19 cellular contexts compared by ENCODE assay signal in the genomic region with DNA sequence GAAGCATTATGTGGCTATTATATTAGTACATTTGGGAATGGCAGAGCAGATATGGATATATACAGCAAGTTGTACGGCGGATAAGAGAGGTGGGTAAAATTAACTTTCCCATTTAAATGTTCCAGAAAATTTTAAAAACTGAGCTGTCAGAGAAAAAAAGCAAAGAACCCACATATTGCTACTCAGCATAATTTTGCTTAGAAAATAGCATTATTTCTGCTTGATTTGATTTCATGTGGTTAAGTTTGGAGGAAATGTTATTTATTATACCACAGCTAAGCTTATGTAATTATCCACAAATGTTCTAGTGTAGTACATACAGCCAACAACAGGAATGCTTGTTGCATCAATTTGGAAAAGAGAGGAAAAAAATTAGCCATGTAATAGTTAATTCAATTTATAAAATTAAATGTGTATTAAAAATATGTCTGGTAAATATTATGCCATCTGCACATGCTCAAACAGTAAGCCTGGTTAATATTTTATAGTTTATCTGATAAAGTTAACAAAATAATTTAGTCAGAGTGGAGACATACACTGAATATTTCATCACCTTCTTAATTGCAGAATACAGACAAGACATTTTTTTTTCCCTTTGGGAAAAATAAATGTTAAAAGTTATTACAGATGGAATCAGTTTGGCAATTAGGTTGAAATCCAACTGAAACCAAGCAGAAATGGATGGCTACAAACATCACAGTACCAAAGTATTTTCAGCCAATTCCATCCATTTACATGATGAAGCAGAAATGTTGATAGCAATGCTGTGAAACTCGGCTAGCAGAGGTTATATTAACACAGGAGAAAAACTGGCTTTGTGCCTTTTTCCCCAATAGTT.
"Had no signal": no experiment of that assay in that cellular context is flagged by ENCODE, and none has a peak within 500 bp of the region (broad histone marks: within the 10 kb centered on the region; RNA-seq: fewer than 3 reads in every experiment).

No MANE protein-coding gene starts in this region.

- H3K27ac ChIP-seq: brain microvascular endothelial cell, esophagus squamous epithelium, parathyroid adenoma had no signal

- FAIRE-seq: urothelium cell line had no signal

- DNase-seq: activated B cell treated with CpG ODN at 0.5 μM for 24 hours; activated CD4-positive, alpha-beta T cell treated with anti-CD3 and anti-CD28 coated beads for 48 hours; activated CD8-positive, alpha-beta memory T cell treated with anti-CD3 and anti-CD28 coated beads, Interleukin-2, amount 50 U/mL, for 4 hours; activated CD8-positive, alpha-beta T cell treated with anti-CD3 and anti-CD28 coated beads, Interleukin-2, amount 10 ng/mL, durations not matched to agents 7 days and 5 days; activated gamma-delta T cell; activated T-cell treated with anti-CD3 and anti-CD28 coated beads, Interleukin-2, amount 50 U/mL, for 48 hours; amniotic stem cell; brain microvascular endothelial cell; esophagus squamous epithelium; foreskin melanocyte; mesendoderm; nephron progenitor cell; stimulated activated CD4-positive, alpha-beta T cell treated with anti-CD3 and anti-CD28 coated beads, Interleukin-12 subunit alpha, Interleukin-12 subunit beta, amount 100 ng/mL, for 4 hours; stimulated activated CD4-positive, alpha-beta T cell treated with anti-CD3 and anti-CD28 coated beads, Interleukin-2, amount 100 ng/mL, for 24 hours; tibial artery had no signal

- H3K4me1 ChIP-seq: parathyroid adenoma had no signal

- H3K4me3 ChIP-seq: coronary artery, esophagus squamous epithelium, tibial artery had no signal

- ATAC-seq: activated CD8-positive, alpha-beta T cell treated with anti-CD3 and anti-CD28 coated beads, Interleukin-2, amount 10 ng/mL, durations not matched to agents 7 days and 5 days; activated naive CD4-positive, alpha-beta T cell treated with anti-CD3 and anti-CD28 coated beads, Interleukin-2, amount 50 U/mL, for 72 hours had no signal

- H3K36me3 ChIP-seq: brain microvascular endothelial cell, esophagus squamous epithelium, tibial artery had no signal

- H3K9ac ChIP-seq: parathyroid adenoma had no signal

- H3K9me3 ChIP-seq: esophagus squamous epithelium, tibial artery had no signal
